8 cellular contexts compared by ENCODE assay signal in genomic region chr1:31765041-31765467, GRCh38. TPM values are rescaled to one million over a fixed set of nuclear protein-coding genes. Genes with fewer than 3 reads are reported as not detected.
DNase-seq lines count a peak whose midpoint lies in the region; ATAC-seq and TF ChIP-seq lines count a peak whose summit lies in the region.

No MANE protein-coding gene starts in this region.

- no peak overlapping the region for H3K4me3 ChIP-seq in BLaER1 treated with 17β-estradiol and CSF1 and Interleukin-3, amounts not matched to agents 10 nM and 100 nM
- H3K4me3 ChIP-seq in GM23248: no peak overlapping the region

- peaks cover 12 to 71% (median 36%) of the 10 kb centered on the region in 11 experiments; a peak in 20 of 22 replicates for H3K27me3 ChIP-seq in BLaER1 treated with 17β-estradiol and CSF1 and Interleukin-3, amounts not matched to agents 10 nM and 100 nM
- H3K27me3 ChIP-seq in GM23248 (replicated peaks; ENCODE audit: insufficient read depth): no peaks in the 10 kb centered on the region; the same call in 1 of the 2 replicates

- H3K4me2 ChIP-seq in BLaER1 treated with 17β-estradiol and CSF1 and Interleukin-3, amounts not matched to agents 10 nM and 100 nM: peak overlapping the region in 10 of 11 experiments; percentile 90 to 100 (median 99); a peak in 18 of 22 replicates
- no peak overlapping the region for H3K4me2 ChIP-seq in GM23248 (ENCODE audit: unreplicated experiment)

- ATAC-seq in GM19035 (IDR thresholded peaks at IDR 0.05; ENCODE audit: unreplicated experiment): no peak
- no peak for ATAC-seq in HG03280 (IDR thresholded peaks at IDR 0.05; ENCODE audit: unreplicated experiment)

- POLR2A ChIA-PET in RWPE1 (lab: Yijun Ruan, JAX; ENCODE audit: low non-redundant PET): no interaction called here

- H3K9ac ChIP-seq in BLaER1 treated with 17β-estradiol and CSF1 and Interleukin-3, amounts not matched to agents 10 nM and 100 nM: no peak overlapping the region
- no peak overlapping the region for H3K9ac ChIP-seq in GM23248

- H3F3A ChIP-seq in GM23248 (ENCODE audit: insufficient read depth): no peaks in the 10 kb centered on the region

- DNase-seq in GM23248 (peak; percentile 38), RPMI8226 (peak; percentile 60), globus pallidus (ENCODE audit: low spot score) (peak; percentile 68), T-helper 1 cell (no peak), RWPE1 (ENCODE audit: low spot score) (no peak)

- CTCF ChIA-PET in RWPE1 (lab: Yijun Ruan, JAX): no interaction called here

- TF ChIP-seq CTCF in RWPE1 (conservative IDR thresholded peaks at IDR 0.05; ENCODE audit: low read depth): no peak

- 60 to 76% methylated on average over 5 of the region's 5 CpGs for WGBS in GM23248 (ENCODE audit: low coverage in 1 of 2, low lambda C conversion rate in 2 of 2, missing lambda C conversion rate in 2 of 2), 2 experiments

- no peak overlapping the region for H3K27ac ChIP-seq in BLaER1 treated with 17β-estradiol and CSF1 and Interleukin-3, amounts not matched to agents 10 nM and 100 nM
- H3K27ac ChIP-seq in GM23248 (no peak overlapping the region), RWPE1 (no peak overlapping the region)

- H3K9me3 ChIP-seq in BLaER1 treated with 17β-estradiol and CSF1 and Interleukin-3, amounts not matched to agents 10 nM and 100 nM (replicated peaks in 1 of 11): no peaks in the 10 kb centered on the region
- H3K9me3 ChIP-seq in GM23248 (ENCODE audit: low read depth): no peaks in the 10 kb centered on the region

- no peak overlapping the region for H2AFZ ChIP-seq in GM23248

- H3K79me2 ChIP-seq in GM23248 (ENCODE audit: insufficient read depth): no peaks in the 10 kb centered on the region

- H3K36me3 ChIP-seq in BLaER1 treated with 17β-estradiol and CSF1 and Interleukin-3, amounts not matched to agents 10 nM and 100 nM: no peaks in the 10 kb centered on the region
- no peaks in the 10 kb centered on the region for H3K36me3 ChIP-seq in GM23248 (ENCODE audit: low read depth)

- H3K4me1 ChIP-seq in BLaER1 treated with 17β-estradiol and CSF1 and Interleukin-3, amounts not matched to agents 10 nM and 100 nM: peaks cover 35 to 72% (median 59%) of the 10 kb centered on the region in 10 experiments
- peaks cover 8% of the 10 kb centered on the region for H3K4me1 ChIP-seq in GM23248 (ENCODE audit: insufficient read depth)

- H4K20me1 ChIP-seq in BLaER1 treated with 17β-estradiol and CSF1 and Interleukin-3, amounts not matched to agents 10 nM and 100 nM: peaks cover 0 to 54% (median 8%) of the 10 kb centered on the region in 11 experiments; a peak in 11 of 22 replicates
- H4K20me1 ChIP-seq in GM23248 (ENCODE audit: insufficient read depth): no peaks in the 10 kb centered on the region

- H3K9me2 ChIP-seq in GM23248 (ENCODE audit: insufficient read depth): no peaks in the 10 kb centered on the region

- in situ Hi-C loops in GM23248 (cut with MboI): no loop called here

RNA-seq across cellular contexts. Expression of gene ADGRB2, which starts 0.9 kb away (rescaled TPM):
- total RNA-seq in GM23248 (2014; rRNA removed; shearing (Covaris generic)): 3.6 and 3.9 TPM in 2 replicates
- 0.51 and 1.3 TPM in 2 replicates for polyA plus RNA-seq in GM23248 (2016; fragmentation: Nextera tagmentation; extraction: Ambion mirVana)

RNA-seq across cellular contexts. Expression of gene SPOCD1, which starts 50.8 kb away (rescaled TPM):
- total RNA-seq in GM23248 (2014; rRNA removed; shearing (Covaris generic)): 36.8 and 43.0 TPM in 2 replicates
- 27.8 and 27.9 TPM in 2 replicates for polyA plus RNA-seq in GM23248 (2016; fragmentation: Nextera tagmentation; extraction: Ambion mirVana)

Comparison
In these comparisons a context has a peak if more than half of its experiments do, and no peak if none do; other contexts are left out.
1. DNase-seq: peak in GM23248 (single experiment), RPMI8226 (single experiment) and globus pallidus (single experiment); none in T-helper 1 cell (0 of 5) and RWPE1 (single experiment).